ENCODE assay signal across 26 cellular contexts in genomic region chr3:50278106-50278867, GRCh38. TPM values are rescaled to one million over a fixed set of nuclear protein-coding genes. Genes with fewer than 3 reads are reported as not detected.
DNase-seq lines count a peak whose midpoint lies in the region; ATAC-seq, FAIRE-seq and TF ChIP-seq lines count a peak whose summit lies in the region.
"Had no signal": no experiment of that assay in that cellular context is flagged by ENCODE, and none has a peak within 500 bp of the region (broad histone marks: within the 10 kb centered on the region; RNA-seq: fewer than 3 reads in every experiment).

No MANE protein-coding gene starts in this region.

- intact Hi-C loops in HepG2 (cut with micrococcal nuclease; ENCODE audit: unreplicated experiment), result no loop called here
- intact Hi-C loops in right lobe of liver (cut with DNase I), result loop anchor here (5.0 kb wide), 2 partner anchors 49 to 86 kb away; partner anchors contain the start of genes GNAT1 (in 1 of the 2) and TUSC2 (in 1 of the 2)
- intact Hi-C loops in psoas muscle (cut with DNase I), result no loop called here

- CTCF ChIA-PET in HepG2 (lab: Yijun Ruan, JAX; ENCODE audit: low intra/inter-chr PET ratio, low total read pairs), result no interaction called here

- peaks cover 42% of the 10 kb centered on the region for H3K4me1 ChIP-seq in HepG2 (ENCODE audit: insufficient read depth, low read length)
- peaks cover 0 to 11% (median 5%) of the 10 kb centered on the region in 4 donors for H3K4me1 ChIP-seq in right lobe of liver
- peaks cover 0 to 45% of the 10 kb centered on the region in 2 donors for H3K4me1 ChIP-seq in right atrium auricular region
- H3K4me1 ChIP-seq in psoas muscle, result peaks cover 20% of the 10 kb centered on the region

- POLR2A ChIA-PET in HepG2 (lab: Yijun Ruan, JAX), result interaction anchor here (1.1 to 6.2 kb wide), 8 partner anchors 8 to 46 kb away, joined by 3 to 28 read pairs (median 6); partner anchors contain the start of genes HYAL3, IFRD2 and NAA80

- no peaks in the 10 kb centered on the region for H3K27me3 ChIP-seq in HepG2 (ENCODE audit: control insufficient read depth in 1 of 2, insufficient read depth in 2 of 2, low read length in 2 of 2)
- H3K27me3 ChIP-seq in right lobe of liver, result no peaks in the 10 kb centered on the region
- H3K27me3 ChIP-seq in right atrium auricular region, result no peaks in the 10 kb centered on the region
- H3K27me3 ChIP-seq in psoas muscle (ENCODE audit: insufficient read depth in 3 of 3, low read length in 2 of 3), result peaks cover 0 to 1% (median 0%) of the 10 kb centered on the region in 3 donors

- TF ChIP-seq EP300 in HepG2 (IDR thresholded peaks at IDR 0.05; ENCODE audit: low read depth in 2 of 2, low read length in 2 of 2) (no peak), HepG2 (CRISPR knock-in tag; IDR thresholded peaks at IDR 0.05; ENCODE audit: borderline replicate concordance) (0 out of 2 replicates have a peak, but pooled peaks have one; percentile 30)

- no peak for TF ChIP-seq RAD21 in HepG2 (CRISPR knock-in tag; IDR thresholded peaks at IDR 0.05)

- DNase-seq in HepG2 (ENCODE audit: low spot score), result no peak
- DNase-seq in right lobe of liver, result no peak
- DNase-seq in right atrium auricular region (ENCODE audit: low spot score), result no peak
- no peak for DNase-seq in psoas muscle
- DNase-seq in HuH-7 (ENCODE audit: low spot score), result no peak
- DNase-seq: activated CD4-positive, alpha-beta T cell treated with anti-CD3 and anti-CD28 coated beads, Interleukin-2, amount 50 U/mL, for 48 hours; activated CD4-positive, CD25-positive, alpha-beta regulatory T cell; activated effector memory CD4-positive, alpha-beta T cell treated with anti-CD3 and anti-CD28 coated beads, Interleukin-2, amount 50 U/mL, for 16 hours; mucosa of descending colon; NCI-H1417 treated with DMSO at 0.1 percent for 48 hours; NCI-H2171; NCI-H526 treated with DMSO at 0.1 percent for 48 hours; stimulated activated CD4-positive, alpha-beta T cell treated with anti-CD3 and anti-CD28 coated beads, Interleukin-12 subunit alpha, Interleukin-12 subunit beta, amount 100 ng/mL, for 4 hours; stimulated activated CD4-positive, alpha-beta T cell treated with anti-CD3 and anti-CD28 coated beads, Interleukin-4, amount 100 ng/mL, for 4 hours; SW 1271 had no signal

- ATAC-seq in HepG2, result peak; percentile 17
- ATAC-seq in right lobe of liver, result no peak
- ATAC-seq in psoas muscle, result peak in 3 of 4 donors; percentile 17 to 37 (median 25)
- ATAC-seq in GM19324 (IDR thresholded peaks at IDR 0.05; ENCODE audit: low FRiP score, unreplicated experiment), result no peak
- no peak for ATAC-seq in GM18520 (IDR thresholded peaks at IDR 0.05; ENCODE audit: unreplicated experiment)
- no peak for ATAC-seq in HG03159 (IDR thresholded peaks at IDR 0.05; ENCODE audit: unreplicated experiment)
- ATAC-seq: GM23338, left lung, mucosa of descending colon had no signal

- H3K27ac ChIP-seq in HepG2 (ENCODE audit: extremely low read length, insufficient read depth, low read length) (no peak overlapping the region), right lobe of liver (no peak overlapping the region), right atrium auricular region (peak overlapping the region; percentile 71 to 87), psoas muscle (peak overlapping the region; percentile 79)
- H3K27ac ChIP-seq: adrenal gland, left lung had no signal

- TF ChIP-seq CTCF in HepG2 (CRISPR knock-in tag; IDR thresholded peaks at IDR 0.05) (no peak), right lobe of liver (IDR thresholded peaks at IDR 0.05) (no peak), right atrium auricular region (IDR thresholded peaks at IDR 0.05) (no peak), psoas muscle (IDR thresholded peaks at IDR 0.05) (no peak)

- no peak overlapping the region for H2AFZ ChIP-seq in HepG2 (ENCODE audit: low read length)
- H2AFZ ChIP-seq: GM23338 had no signal

- in situ Hi-C loops in HepG2 (cut with HindIII; ENCODE audit: extremely low pct_ligation_motif_present, low pct_unique_long_range_greater_than_20kb), result loop anchor here (10.0 kb wide), 1 partner anchor 83 kb away; the partner anchor contains the start of gene GNAT1

- H3K36me3 ChIP-seq in HepG2 (replicated peaks in 1 of 2; ENCODE audit: control insufficient read depth in 1 of 2, insufficient read depth in 2 of 2, low read length in 2 of 2) (peaks cover 14 to 30% of the 10 kb centered on the region in 2 experiments), right lobe of liver (no peaks in the 10 kb centered on the region), right atrium auricular region (no peaks in the 10 kb centered on the region), psoas muscle (ENCODE audit: insufficient read depth in 1 of 2, low read depth in 1 of 2) (no peaks in the 10 kb centered on the region)

- no peaks in the 10 kb centered on the region for H3K79me2 ChIP-seq in HepG2 (ENCODE audit: insufficient read depth, low read length)

- H3K9me3 ChIP-seq in HepG2 (ENCODE audit: low read length), result no peaks in the 10 kb centered on the region
- no peaks in the 10 kb centered on the region for H3K9me3 ChIP-seq in right lobe of liver
- no peaks in the 10 kb centered on the region for H3K9me3 ChIP-seq in right atrium auricular region
- H3K9me3 ChIP-seq in psoas muscle, result no peaks in the 10 kb centered on the region
- H3K9me3 ChIP-seq: adrenal gland, left lung, mucosa of descending colon had no signal

- H3K9ac ChIP-seq in HepG2 (ENCODE audit: insufficient read depth, low read depth, low read length), result no peak overlapping the region

- BruUV-seq in HepG2 (replicated peaks; lab: Mats Ljungman, UMichigan), result no TSS peak

- H3K4me3 ChIP-seq in HepG2 (replicated peaks in 1 of 3; ENCODE audit: insufficient read depth in 1 of 3, low read depth in 2 of 3, low read length in 3 of 3) (no peak overlapping the region), right lobe of liver (no peak overlapping the region), right atrium auricular region (no peak overlapping the region), psoas muscle (peak overlapping the region; percentile 60)
- H3K4me3 ChIP-seq: adrenal gland, GM23338, left lung, mucosa of descending colon had no signal

- no peak overlapping the region for H3K4me2 ChIP-seq in HepG2 (ENCODE audit: low read depth, low read length)
- H3K4me2 ChIP-seq: GM23338 had no signal

- no peaks in the 10 kb centered on the region; the same call in 1 of the 2 replicates for H4K20me1 ChIP-seq in HepG2 (ENCODE audit: insufficient read depth, low read length)

- no peak for FAIRE-seq in HepG2 (lab: Jason Lieb, UNC)
- FAIRE-seq: GM12892 had no signal

- no peak; a peak in 1 of 4 replicates for TF ChIP-seq POLR2A in HepG2 (IDR thresholded peaks at IDR 0.05; ENCODE audit: insufficient read depth in 1 of 2, low read depth in 2 of 2, low read length in 2 of 2)
- no peak for TF ChIP-seq POLR2A in right lobe of liver (IDR thresholded peaks at IDR 0.05)

- 86% methylated on average over 4 of the region's 4 CpGs for WGBS in HepG2 (ENCODE audit: low lambda C conversion rate)
- WGBS in right lobe of liver (ENCODE audit: insufficient coverage, low coverage, low lambda C conversion rate, missing lambda C conversion rate), result 60% methylated on average over 1 of the region's 4 CpGs
- WGBS in psoas muscle, 3 donors, result 73 to 78% (median 75%) methylated on average over 4 of the region's 4 CpGs

RNA-seq across cellular contexts. Expression of gene LSMEM2, which starts 0.6 kb away (rescaled TPM):
- total RNA-seq in HepG2 (2016; rRNA removed; fragmentation: Illumina TruSeq; extraction: Trizol) (0.07 TPM in 1 of 2 replicates, not detected in the other), right lobe of liver (not detected), right atrium auricular region (10 to 100 TPM in 1 of 2 donors, 1 to 10 TPM in 1; 9.0 to 10.6 TPM), psoas muscle (10 to 100 TPM in 1 of 4 donors, 1 to 10 TPM in 2, under 1 TPM in 1; 0.84 to 13.1 (median 1.1) TPM)
- total RNA-seq in HepG2 (2016; cell fraction: cytosol; rRNA removed; fragmentation: Illumina TruSeq; extraction: Trizol; ENCODE audit: low read depth), result not detected in 2 replicates
- 0.06 TPM in 1 of 2 replicates, not detected in the other for total RNA-seq in HepG2 (2016; cell fraction: insoluble cytoplasmic fraction; rRNA removed; fragmentation: Illumina TruSeq; extraction: Trizol)
- not detected in 2 replicates for total RNA-seq in HepG2 (2016; cell fraction: membrane; rRNA removed; fragmentation: Illumina TruSeq; extraction: Trizol)
- 0.25 TPM in 1 of 2 replicates, not detected in the other for total RNA-seq in HepG2 (2016; cell fraction: nucleus; rRNA removed; fragmentation: Illumina TruSeq; extraction: Trizol)
- polyA plus RNA-seq in HepG2 (2011; rRNA removed) (0.41 and 0.44 TPM in 2 replicates), psoas muscle (1 to 10 TPM in 1 of 3 donors, under 1 TPM in 2; 0.61 to 1.6 (median 0.66) TPM)
- polyA plus RNA-seq in HepG2 (2011; cell fraction: cytosol; rRNA removed), result 0.08 and 0.15 TPM in 2 replicates
- polyA plus RNA-seq in HepG2 (2011; cell fraction: nucleus; rRNA removed), result 1.3 and 2.1 TPM in 2 replicates
- polyA plus RNA-seq in HepG2 (2012), result 0.17 and 0.37 TPM in 2 replicates
- polyA plus RNA-seq in HepG2 (2016; cell fraction: cytosol; fragmentation: Illumina TruSeq; extraction: Trizol; ENCODE audit: low read depth), result not detected in 2 replicates
- not detected in 2 replicates for polyA plus RNA-seq in HepG2 (2016; cell fraction: insoluble cytoplasmic fraction; fragmentation: Illumina TruSeq; extraction: Trizol; ENCODE audit: low read depth)
- not detected in 2 replicates for polyA plus RNA-seq in HepG2 (2016; cell fraction: membrane; fragmentation: Illumina TruSeq; extraction: Trizol; ENCODE audit: low read depth)
- 0.42 TPM in 1 of 2 replicates, not detected in the other for polyA plus RNA-seq in HepG2 (2016; cell fraction: nucleus; fragmentation: Illumina TruSeq; extraction: Trizol; ENCODE audit: insufficient read depth, low read depth)
- polyA minus RNA-seq in HepG2 (2011; rRNA and poly(A)+ RNA removed; ENCODE audit: low replicate concordance), result 0.09 and 0.34 TPM in 2 replicates
- not detected in 2 replicates for polyA minus RNA-seq in HepG2 (2011; cell fraction: cytosol; rRNA and poly(A)+ RNA removed)
- polyA minus RNA-seq in HepG2 (2011; cell fraction: nucleus; rRNA and poly(A)+ RNA removed), result 0.90 TPM in 1 of 2 replicates, not detected in the other
- total RNA-seq: dermis microvascular lymphatic vessel endothelial cell, MCF 10A, renal cortical epithelial cell, RPMI7951 had no signal

RNA-seq across cellular contexts. Expression of gene SEMA3B, which starts 9.3 kb away (rescaled TPM):
- total RNA-seq in HepG2 (2016; rRNA removed; fragmentation: Illumina TruSeq; extraction: Trizol) (25.6 and 93.2 TPM in 2 replicates), right lobe of liver (1 to 10 TPM; 1.7 to 4.5 (median 2.6) TPM), right atrium auricular region (10 to 100 TPM; 15.4 to 20.0 TPM), psoas muscle (1 to 10 TPM; 3.1 to 6.8 (median 4.3) TPM)
- total RNA-seq in HepG2 (2016; cell fraction: cytosol; rRNA removed; fragmentation: Illumina TruSeq; extraction: Trizol; ENCODE audit: low read depth), result 12.3 and 13.3 TPM in 2 replicates
- total RNA-seq in HepG2 (2016; cell fraction: insoluble cytoplasmic fraction; rRNA removed; fragmentation: Illumina TruSeq; extraction: Trizol), result 23.5 and 94.1 TPM in 2 replicates
- total RNA-seq in HepG2 (2016; cell fraction: membrane; rRNA removed; fragmentation: Illumina TruSeq; extraction: Trizol), result 18.0 and 19.0 TPM in 2 replicates
- total RNA-seq in HepG2 (2016; cell fraction: nucleus; rRNA removed; fragmentation: Illumina TruSeq; extraction: Trizol), result 106 and 120 TPM in 2 replicates
- polyA plus RNA-seq in HepG2 (2011; rRNA removed) (158 and 173 TPM in 2 replicates), psoas muscle (1 to 10 TPM; 2.1 to 3.4 (median 2.2) TPM)
- polyA plus RNA-seq in HepG2 (2011; cell fraction: cytosol; rRNA removed), result 99.8 and 199 TPM in 2 replicates
- 824 and 1,487 TPM in 2 replicates for polyA plus RNA-seq in HepG2 (2011; cell fraction: nucleus; rRNA removed)
- 48.8 and 75.5 TPM in 2 replicates for polyA plus RNA-seq in HepG2 (2012)
- 10.5 and 10.8 TPM in 2 replicates for polyA plus RNA-seq in HepG2 (2016; cell fraction: cytosol; fragmentation: Illumina TruSeq; extraction: Trizol; ENCODE audit: low read depth)
- 26.4 and 37.1 TPM in 2 replicates for polyA plus RNA-seq in HepG2 (2016; cell fraction: insoluble cytoplasmic fraction; fragmentation: Illumina TruSeq; extraction: Trizol; ENCODE audit: low read depth)
- polyA plus RNA-seq in HepG2 (2016; cell fraction: membrane; fragmentation: Illumina TruSeq; extraction: Trizol; ENCODE audit: low read depth), result 15.3 and 17.6 TPM in 2 replicates
- polyA plus RNA-seq in HepG2 (2016; cell fraction: nucleus; fragmentation: Illumina TruSeq; extraction: Trizol; ENCODE audit: insufficient read depth, low read depth), result 390 and 409 TPM in 2 replicates
- polyA minus RNA-seq in HepG2 (2011; rRNA and poly(A)+ RNA removed; ENCODE audit: low replicate concordance), result 84.6 and 160 TPM in 2 replicates
- polyA minus RNA-seq in HepG2 (2011; cell fraction: cytosol; rRNA and poly(A)+ RNA removed), result 55.4 and 70.0 TPM in 2 replicates
- polyA minus RNA-seq in HepG2 (2011; cell fraction: nucleus; rRNA and poly(A)+ RNA removed), result 81.1 and 108 TPM in 2 replicates

RNA-seq across cellular contexts. Expression of gene IFRD2, which starts 13.9 kb away (rescaled TPM):
- total RNA-seq in HepG2 (2016; rRNA removed; fragmentation: Illumina TruSeq; extraction: Trizol) (81.4 and 96.1 TPM in 2 replicates), right lobe of liver (10 to 100 TPM; 40.8 to 71.0 (median 56.3) TPM), right atrium auricular region (10 to 100 TPM; 51.0 to 58.5 TPM), psoas muscle (100 to 1,000 TPM in 3 of 4 donors, 10 to 100 TPM in 1; 77.2 to 145 (median 119) TPM)
- 66.4 and 85.9 TPM in 2 replicates for total RNA-seq in HepG2 (2016; cell fraction: cytosol; rRNA removed; fragmentation: Illumina TruSeq; extraction: Trizol; ENCODE audit: low read depth)
- 79.0 and 101 TPM in 2 replicates for total RNA-seq in HepG2 (2016; cell fraction: insoluble cytoplasmic fraction; rRNA removed; fragmentation: Illumina TruSeq; extraction: Trizol)
- 126 and 147 TPM in 2 replicates for total RNA-seq in HepG2 (2016; cell fraction: membrane; rRNA removed; fragmentation: Illumina TruSeq; extraction: Trizol)
- total RNA-seq in HepG2 (2016; cell fraction: nucleus; rRNA removed; fragmentation: Illumina TruSeq; extraction: Trizol), result 83.9 and 92.3 TPM in 2 replicates
- polyA plus RNA-seq in HepG2 (2011; rRNA removed) (32.8 and 43.1 TPM in 2 replicates), psoas muscle (100 to 1,000 TPM; 129 to 175 (median 151) TPM)
- 29.8 and 39.8 TPM in 2 replicates for polyA plus RNA-seq in HepG2 (2011; cell fraction: cytosol; rRNA removed)
- polyA plus RNA-seq in HepG2 (2011; cell fraction: nucleus; rRNA removed), result 174 and 179 TPM in 2 replicates
- polyA plus RNA-seq in HepG2 (2012), result 38.5 and 48.9 TPM in 2 replicates
- 54.5 and 72.4 TPM in 2 replicates for polyA plus RNA-seq in HepG2 (2016; cell fraction: cytosol; fragmentation: Illumina TruSeq; extraction: Trizol; ENCODE audit: low read depth)
- polyA plus RNA-seq in HepG2 (2016; cell fraction: insoluble cytoplasmic fraction; fragmentation: Illumina TruSeq; extraction: Trizol; ENCODE audit: low read depth), result 62.4 and 77.5 TPM in 2 replicates
- polyA plus RNA-seq in HepG2 (2016; cell fraction: membrane; fragmentation: Illumina TruSeq; extraction: Trizol; ENCODE audit: low read depth), result 89.6 and 91.5 TPM in 2 replicates
- 124 and 130 TPM in 2 replicates for polyA plus RNA-seq in HepG2 (2016; cell fraction: nucleus; fragmentation: Illumina TruSeq; extraction: Trizol; ENCODE audit: insufficient read depth, low read depth)
- polyA minus RNA-seq in HepG2 (2011; rRNA and poly(A)+ RNA removed; ENCODE audit: low replicate concordance), result 61.7 and 107 TPM in 2 replicates
- polyA minus RNA-seq in HepG2 (2011; cell fraction: cytosol; rRNA and poly(A)+ RNA removed), result 15.9 and 21.4 TPM in 2 replicates
- 46.6 and 52.5 TPM in 2 replicates for polyA minus RNA-seq in HepG2 (2011; cell fraction: nucleus; rRNA and poly(A)+ RNA removed)

RNA-seq across cellular contexts. Expression of gene HYAL3, which starts 20.9 kb away (rescaled TPM):
- total RNA-seq in HepG2 (2016; rRNA removed; fragmentation: Illumina TruSeq; extraction: Trizol) (5.5 and 5.9 TPM in 2 replicates), right lobe of liver (1 to 10 TPM; 1.8 to 7.5 (median 3.1) TPM), right atrium auricular region (1 to 10 TPM in 1 of 2 donors, under 1 TPM in 1; 0.74 to 3.5 TPM), psoas muscle (1 to 10 TPM in 1 of 4 donors, under 1 TPM in 3; 0.28 to 2.1 (median 0.65) TPM)
- 3.1 and 4.0 TPM in 2 replicates for total RNA-seq in HepG2 (2016; cell fraction: cytosol; rRNA removed; fragmentation: Illumina TruSeq; extraction: Trizol; ENCODE audit: low read depth)
- 4.8 and 6.5 TPM in 2 replicates for total RNA-seq in HepG2 (2016; cell fraction: insoluble cytoplasmic fraction; rRNA removed; fragmentation: Illumina TruSeq; extraction: Trizol)
- 4.7 and 5.3 TPM in 2 replicates for total RNA-seq in HepG2 (2016; cell fraction: membrane; rRNA removed; fragmentation: Illumina TruSeq; extraction: Trizol)
- 4.6 and 5.5 TPM in 2 replicates for total RNA-seq in HepG2 (2016; cell fraction: nucleus; rRNA removed; fragmentation: Illumina TruSeq; extraction: Trizol)
- polyA plus RNA-seq in HepG2 (2011; rRNA removed) (10.4 and 12.9 TPM in 2 replicates), psoas muscle (1 to 10 TPM in 2 of 3 donors, under 1 TPM in 1; 0.23 to 3.4 (median 1.2) TPM)
- 10.7 and 17.4 TPM in 2 replicates for polyA plus RNA-seq in HepG2 (2011; cell fraction: cytosol; rRNA removed)
- 24.5 and 24.6 TPM in 2 replicates for polyA plus RNA-seq in HepG2 (2011; cell fraction: nucleus; rRNA removed)
- polyA plus RNA-seq in HepG2 (2012), result 2.2 and 2.5 TPM in 2 replicates
- 2.8 and 4.1 TPM in 2 replicates for polyA plus RNA-seq in HepG2 (2016; cell fraction: cytosol; fragmentation: Illumina TruSeq; extraction: Trizol; ENCODE audit: low read depth)
- polyA plus RNA-seq in HepG2 (2016; cell fraction: insoluble cytoplasmic fraction; fragmentation: Illumina TruSeq; extraction: Trizol; ENCODE audit: low read depth), result 6.1 and 9.3 TPM in 2 replicates
- polyA plus RNA-seq in HepG2 (2016; cell fraction: membrane; fragmentation: Illumina TruSeq; extraction: Trizol; ENCODE audit: low read depth), result 6.6 and 7.3 TPM in 2 replicates
- 9.7 and 11.4 TPM in 2 replicates for polyA plus RNA-seq in HepG2 (2016; cell fraction: nucleus; fragmentation: Illumina TruSeq; extraction: Trizol; ENCODE audit: insufficient read depth, low read depth)
- 24.0 and 60.6 TPM in 2 replicates for polyA minus RNA-seq in HepG2 (2011; rRNA and poly(A)+ RNA removed; ENCODE audit: low replicate concordance)
- polyA minus RNA-seq in HepG2 (2011; cell fraction: cytosol; rRNA and poly(A)+ RNA removed), result 5.2 and 5.5 TPM in 2 replicates
- 5.8 and 7.0 TPM in 2 replicates for polyA minus RNA-seq in HepG2 (2011; cell fraction: nucleus; rRNA and poly(A)+ RNA removed)

RNA-seq across cellular contexts. Expression of gene NAA80, which starts 20.9 kb away (rescaled TPM):
- total RNA-seq in HepG2 (2016; rRNA removed; fragmentation: Illumina TruSeq; extraction: Trizol) (1.5 and 3.4 TPM in 2 replicates), right lobe of liver (1 to 10 TPM; 2.5 to 6.2 (median 3.5) TPM), right atrium auricular region (10 to 100 TPM in 1 of 2 donors, 1 to 10 TPM in 1; 9.0 to 10.7 TPM), psoas muscle (1 to 10 TPM; 7.9 to 9.7 (median 8.3) TPM)
- total RNA-seq in HepG2 (2016; cell fraction: cytosol; rRNA removed; fragmentation: Illumina TruSeq; extraction: Trizol; ENCODE audit: low read depth), result 1.2 and 1.4 TPM in 2 replicates
- total RNA-seq in HepG2 (2016; cell fraction: insoluble cytoplasmic fraction; rRNA removed; fragmentation: Illumina TruSeq; extraction: Trizol), result 1.9 and 4.5 TPM in 2 replicates
- 1.7 and 3.0 TPM in 2 replicates for total RNA-seq in HepG2 (2016; cell fraction: membrane; rRNA removed; fragmentation: Illumina TruSeq; extraction: Trizol)
- total RNA-seq in HepG2 (2016; cell fraction: nucleus; rRNA removed; fragmentation: Illumina TruSeq; extraction: Trizol), result 6.5 and 6.8 TPM in 2 replicates
- polyA plus RNA-seq in HepG2 (2011; rRNA removed) (8.7 and 13.1 TPM in 2 replicates), psoas muscle (10 to 100 TPM in 1 of 3 donors, 1 to 10 TPM in 2; 6.8 to 12.8 (median 10.0) TPM)
- polyA plus RNA-seq in HepG2 (2011; cell fraction: cytosol; rRNA removed), result 3.4 and 5.0 TPM in 2 replicates
- 46.7 and 51.7 TPM in 2 replicates for polyA plus RNA-seq in HepG2 (2011; cell fraction: nucleus; rRNA removed)
- 5.2 and 6.1 TPM in 2 replicates for polyA plus RNA-seq in HepG2 (2012)
- 2.4 and 3.7 TPM in 2 replicates for polyA plus RNA-seq in HepG2 (2016; cell fraction: cytosol; fragmentation: Illumina TruSeq; extraction: Trizol; ENCODE audit: low read depth)
- 4.3 and 5.4 TPM in 2 replicates for polyA plus RNA-seq in HepG2 (2016; cell fraction: insoluble cytoplasmic fraction; fragmentation: Illumina TruSeq; extraction: Trizol; ENCODE audit: low read depth)
- polyA plus RNA-seq in HepG2 (2016; cell fraction: membrane; fragmentation: Illumina TruSeq; extraction: Trizol; ENCODE audit: low read depth), result 5.1 and 5.3 TPM in 2 replicates
- polyA plus RNA-seq in HepG2 (2016; cell fraction: nucleus; fragmentation: Illumina TruSeq; extraction: Trizol; ENCODE audit: insufficient read depth, low read depth), result 23.1 and 24.6 TPM in 2 replicates
- 20.9 and 56.7 TPM in 2 replicates for polyA minus RNA-seq in HepG2 (2011; rRNA and poly(A)+ RNA removed; ENCODE audit: low replicate concordance)
- 2.0 and 2.9 TPM in 2 replicates for polyA minus RNA-seq in HepG2 (2011; cell fraction: cytosol; rRNA and poly(A)+ RNA removed)
- polyA minus RNA-seq in HepG2 (2011; cell fraction: nucleus; rRNA and poly(A)+ RNA removed), result 15.7 and 16.0 TPM in 2 replicates

Comparison
In these comparisons a context has a peak if more than half of its experiments do, and no peak if none do; other contexts are left out.
1. ATAC-seq: peak in HepG2 (single experiment) and psoas muscle (3 of 4); none in right lobe of liver (0 of 4), GM19324 (single experiment), GM18520 (single experiment) and HG03159 (single experiment).
2. intact Hi-C loops: an anchor here in right lobe of liver (5.0 kb wide); none called in HepG2 and psoas muscle.
3. H3K27ac ChIP-seq: peak in right atrium auricular region (2 of 2) and psoas muscle (single experiment); none in HepG2 (single experiment) and right lobe of liver (0 of 3).